12 cellular contexts compared by ENCODE assay signal in the genomic region with DNA sequence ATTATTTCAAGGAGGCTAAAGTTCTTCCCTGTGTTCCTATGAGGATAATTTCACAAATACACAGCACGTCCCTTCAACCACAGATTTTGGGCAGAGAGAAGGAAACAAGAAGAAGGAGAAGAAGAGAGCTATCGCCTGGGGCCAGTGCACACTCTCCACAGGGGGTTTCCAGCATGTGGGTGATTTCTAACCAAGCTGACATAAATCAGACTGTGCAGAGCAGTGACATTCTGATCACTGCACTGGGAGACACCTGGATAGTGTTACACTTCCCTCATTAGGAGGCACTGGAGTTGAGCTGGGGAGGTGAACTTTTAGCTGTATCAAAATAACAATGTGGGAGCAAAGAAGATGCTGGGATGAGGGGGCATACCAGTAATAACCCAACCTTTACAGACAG.
DNase-seq lines count a peak whose midpoint lies in the region; ATAC-seq and TF ChIP-seq lines count a peak whose summit lies in the region.
"Had no signal": no experiment of that assay in that cellular context is flagged by ENCODE, and none has a peak within 500 bp of the region (broad histone marks: within the 10 kb centered on the region; RNA-seq: fewer than 3 reads in every experiment).

No MANE protein-coding gene starts in this region.

- H3K4me1 Mint-ChIP-seq in chondrocyte (ENCODE audit: low read depth) = peaks cover 8% of the 10 kb centered on the region

- TF ChIP-seq CTCF in GM12865 (IDR thresholded peaks at IDR 0.05; ENCODE audit: insufficient read depth, low read depth, low read length, missing control alignments) (no peak), OCI-LY3 (IDR thresholded peaks at IDR 0.05; ENCODE audit: low read depth, low read length) (no peak), right lobe of liver (IDR thresholded peaks at IDR 0.05) (no peak), chondrocyte (IDR thresholded peaks at IDR 0.05) (no peak), esophagus squamous epithelium (IDR thresholded peaks at IDR 0.05) (no peak)

- H3K27ac ChIP-seq in OCI-LY3 (ENCODE audit: low read length) (no peak overlapping the region), right lobe of liver (no peak overlapping the region), esophagus squamous epithelium (no peak overlapping the region)
- H3K27ac ChIP-seq: BLaER1 had no signal

- no peaks in the 10 kb centered on the region for H3K9me3 Mint-ChIP-seq in chondrocyte (ENCODE audit: low read depth)

- no peaks in the 10 kb centered on the region for H3K9me3 ChIP-seq in OCI-LY3 (ENCODE audit: insufficient read depth, low read length)
- H3K9me3 ChIP-seq in right lobe of liver = no peaks in the 10 kb centered on the region
- H3K9me3 ChIP-seq in esophagus squamous epithelium = no peaks in the 10 kb centered on the region
- H3K9me3 ChIP-seq: BLaER1 had no signal

- H3K4me1 ChIP-seq in OCI-LY3 (ENCODE audit: low read length) (peaks cover 12% of the 10 kb centered on the region), right lobe of liver (peaks cover 0 to 6% (median 0%) of the 10 kb centered on the region in 4 donors), esophagus squamous epithelium (no peaks in the 10 kb centered on the region)
- H3K4me1 ChIP-seq: BLaER1 had no signal

- peak; percentile 99 for ATAC-seq in GM19463 (IDR thresholded peaks at IDR 0.05; ENCODE audit: unreplicated experiment)
- ATAC-seq in HG02981 (IDR thresholded peaks at IDR 0.05; ENCODE audit: unreplicated experiment) = peak; percentile 92
- no peak for ATAC-seq in right lobe of liver

- H3K4me3 ChIP-seq in GM12865 (ENCODE audit: low read depth, low read length) (no peak overlapping the region), OCI-LY3 (ENCODE audit: low read length) (no peak overlapping the region), right lobe of liver (no peak overlapping the region), esophagus squamous epithelium (no peak overlapping the region)
- H3K4me3 ChIP-seq: BLaER1 had no signal

- DNase-seq in GM12865 (ENCODE audit: low read depth) (peak; percentile 50), NCI-H187 (lab: John Stamatoyannopoulos, UW) (no peak), right lobe of liver (no peak), chondrocyte (ENCODE audit: low spot score) (no peak), esophagus squamous epithelium (lab: John Stamatoyannopoulos, UW) (no peak)
- DNase-seq: activated naive CD4-positive, alpha-beta T cell treated with anti-CD3 and anti-CD28 coated beads, Interleukin-2, amount 50 U/mL, for 16 hours; effector CD8-positive, alpha-beta T cell; KG1 had no signal

- H3K9ac ChIP-seq in OCI-LY3 (ENCODE audit: low read length) = no peak overlapping the region
- H3K9ac ChIP-seq: BLaER1 had no signal

- H3K4me2 ChIP-seq in OCI-LY3 (ENCODE audit: low read length) = peak overlapping the region; percentile 39
- H3K4me2 ChIP-seq: BLaER1 had no signal

- no peak overlapping the region for H3K4me3 Mint-ChIP-seq in chondrocyte (ENCODE audit: unreplicated experiment)

- WGBS in right lobe of liver (ENCODE audit: insufficient coverage, low coverage, low lambda C conversion rate, missing lambda C conversion rate) = 52% methylated on average over 2 of the region's 2 CpGs
- 53 to 70% methylated on average over 2 of the region's 2 CpGs for WGBS in esophagus squamous epithelium, 2 donors

- H3K27me3 ChIP-seq in OCI-LY3 (ENCODE audit: low read depth, low read length) = no peaks in the 10 kb centered on the region
- H3K27me3 ChIP-seq in right lobe of liver = no peaks in the 10 kb centered on the region
- no peaks in the 10 kb centered on the region for H3K27me3 ChIP-seq in esophagus squamous epithelium
- H3K27me3 ChIP-seq: BLaER1 had no signal

- H3K36me3 ChIP-seq in OCI-LY3 (replicated peaks; ENCODE audit: low read depth, low read length) (no peaks in the 10 kb centered on the region), right lobe of liver (no peaks in the 10 kb centered on the region), esophagus squamous epithelium (no peaks in the 10 kb centered on the region)
- H3K36me3 ChIP-seq: BLaER1 had no signal

- no peak overlapping the region for H3K27ac Mint-ChIP-seq in chondrocyte (ENCODE audit: unreplicated experiment)

- intact Hi-C loops in right lobe of liver (cut with DNase I) (no loop called here), esophagus squamous epithelium (cut with DNase I) (no loop called here)

- no peak for TF ChIP-seq POLR2A in right lobe of liver (IDR thresholded peaks at IDR 0.05)
- no peak for TF ChIP-seq POLR2A in esophagus squamous epithelium (IDR thresholded peaks at IDR 0.05)

- no peaks in the 10 kb centered on the region for H3K27me3 Mint-ChIP-seq in chondrocyte (ENCODE audit: low read depth)

- H3K79me2 ChIP-seq in OCI-LY3 (ENCODE audit: low read length) = no peaks in the 10 kb centered on the region

- peaks cover 2% of the 10 kb centered on the region for H3K36me3 Mint-ChIP-seq in chondrocyte (ENCODE audit: low read depth)

- no peak overlapping the region; the same call in 1 of the 2 replicates for H2AFZ ChIP-seq in OCI-LY3 (ENCODE audit: low read depth, low read length)

- H4K20me1 ChIP-seq in OCI-LY3 (ENCODE audit: insufficient read depth, low read length) = no peaks in the 10 kb centered on the region
- H4K20me1 ChIP-seq: BLaER1 had no signal

Comparison
In these comparisons a context has a peak if more than half of its experiments do, and no peak if none do; other contexts are left out.
1. ATAC-seq: peak in GM19463 (single experiment) and HG02981 (single experiment); none in right lobe of liver (0 of 4).